28 cellular contexts compared by ENCODE assay signal in genomic region chr7:74286131-74286530, GRCh38.
"Had no signal": no experiment of that assay in that cellular context is flagged by ENCODE, and none has a peak within 500 bp of the region (broad histone marks: within the 10 kb centered on the region; RNA-seq: fewer than 3 reads in every experiment).

No MANE protein-coding gene starts in this region.

- H3K4me3 Mint-ChIP-seq: endodermal cell; naive thymus-derived CD8-positive, alpha-beta T cell; nephron progenitor cell had no signal

- H3K27ac ChIP-seq: coronary artery, epithelial cell of prostate, pancreas, testis, tibial artery had no signal

- H3K4me3 ChIP-seq: coronary artery, gastrocnemius medialis, lung, pancreas, smooth muscle cell, stomach, testis, tibial artery, upper lobe of left lung had no signal

- DNase-seq: effector CD8-positive, alpha-beta T cell; endodermal cell; foreskin fibroblast; gastrocnemius medialis; head of caudate nucleus; mesendoderm; naive thymus-derived CD8-positive, alpha-beta T cell; nephron progenitor cell; pancreas; stimulated activated CD4-positive, alpha-beta T cell treated with anti-CD3 and anti-CD28 coated beads, Interleukin-12 subunit alpha, Interleukin-12 subunit beta, amount 100 ng/mL, for 4 hours; stimulated activated CD4-positive, alpha-beta T cell treated with anti-CD3 and anti-CD28 coated beads, Interleukin-1b, Interleukin-23, amount 100 ng/mL, for 48 hours; stimulated activated CD4-positive, alpha-beta T cell treated with anti-CD3 and anti-CD28 coated beads, Interleukin-4, amount 100 ng/mL, for 1 hour; stimulated activated CD8-positive, alpha-beta memory T cell treated with anti-CD3 and anti-CD28 coated beads, Interleukin-4, amount 100 ng/mL, for 48 hours; stimulated activated naive CD4-positive, alpha-beta T cell treated with Interleukin-2 at 50 U/mL for 16 hours; stomach; testis; tibial artery; upper lobe of left lung had no signal

- H3K9me3 ChIP-seq: gastrocnemius medialis, pancreas, stomach, testis, tibial artery, upper lobe of left lung had no signal

- H3K4me2 ChIP-seq: smooth muscle cell had no signal

- FAIRE-seq: keratinocyte, pancreas, urothelium cell line had no signal

- H3K27me3 ChIP-seq: gastrocnemius medialis, pancreas, testis, tibial artery had no signal

- H3K9me3 Mint-ChIP-seq: endodermal cell; naive thymus-derived CD8-positive, alpha-beta T cell; nephron progenitor cell had no signal

- H3K27ac Mint-ChIP-seq: endodermal cell; naive thymus-derived CD8-positive, alpha-beta T cell; nephron progenitor cell; progenitor cell of endocrine pancreas had no signal

- ATAC-seq: esophagus mucosa; gastrocnemius medialis; left lobe of liver; naive thymus-derived CD8-positive, alpha-beta T cell; pancreas; sciatic nerve had no signal

- H3K36me3 ChIP-seq: gastrocnemius medialis, pancreas, stomach, tibial artery, upper lobe of left lung had no signal
